7 cellular contexts compared by ENCODE assay signal in the genomic region with DNA sequence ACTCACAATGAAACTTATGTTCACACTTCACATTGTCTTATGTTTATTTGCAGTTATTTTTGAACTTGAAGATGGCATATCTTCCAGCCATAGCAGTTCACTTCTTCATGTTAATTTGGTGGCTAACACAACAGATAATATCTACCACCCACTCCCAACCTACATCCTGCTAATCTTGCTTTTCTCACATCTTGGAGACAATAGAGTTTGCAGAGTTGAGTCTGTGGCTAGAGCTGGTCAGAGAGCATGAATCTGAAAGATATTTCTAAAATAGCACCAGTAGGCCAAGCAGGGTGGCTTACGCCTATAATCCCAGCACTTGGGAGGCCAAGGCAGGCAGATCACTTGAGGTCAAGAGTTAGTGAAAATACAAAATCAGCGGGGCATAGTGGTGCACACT.
A peak's percentile ranks its signal among the peaks of the same experiment; 100 is the strongest.
DNase-seq lines count a peak whose midpoint lies in the region; ATAC-seq, FAIRE-seq and TF ChIP-seq lines count a peak whose summit lies in the region.
"Not testable (repeated sequence)": the region's sequence is repeated elsewhere in the genome, so short reads cannot be mapped to it uniquely, and the experiment has no call there.

No MANE protein-coding gene starts in this region.

- H3K27me3 Mint-ChIP-seq in activated CD4-positive, alpha-beta T cell treated with anti-CD3 and anti-CD28 coated beads, Interleukin-2, amount 10 ng/mL, durations not matched to agents 24 days and 14 days, result peaks cover 21% of the 10 kb centered on the region
- H3K27me3 Mint-ChIP-seq in activated T-helper 2 cell treated with anti-CD3 and anti-CD28 coated beads, Interferon-gamma antibody, Interleukin-2, Interleukin-4, amounts not matched to agents 10 μg/mL and 5 μg/mL and 100 μg/mL, durations not matched to agents 14 hours and 24 hours and 36 hours (ENCODE audit: low read depth), result peaks cover 27% of the 10 kb centered on the region

- intact Hi-C loops in activated CD4-positive, alpha-beta T cell treated with anti-CD3 and anti-CD28 coated beads, Interleukin-2, amount 10 ng/mL, durations not matched to agents 24 days and 14 days (cut with micrococcal nuclease), result loop anchor here (5.0 kb wide), 1 partner anchor 38 kb away; no protein-coding TSS in a partner anchor
- intact Hi-C loops in activated T-helper 2 cell treated with anti-CD3 and anti-CD28 coated beads, Interferon-gamma antibody, Interleukin-2, Interleukin-4, amounts not matched to agents 10 μg/mL and 5 μg/mL and 100 μg/mL, durations not matched to agents 14 hours and 24 hours and 36 hours (cut with micrococcal nuclease), result loop anchor here (5.0 to 10.0 kb wide), 2 partner anchors 38 to 455 kb away; no protein-coding TSS in a partner anchor
- intact Hi-C loops in left lung (cut with DNase I); sciatic nerve (cut with DNase I): not testable (repeated sequence)

- not testable (repeated sequence) for H3K36me3 Mint-ChIP-seq in activated CD4-positive, alpha-beta T cell treated with anti-CD3 and anti-CD28 coated beads, Interleukin-2, amount 10 ng/mL, durations not matched to agents 24 days and 14 days (ENCODE audit: low read depth); activated T-helper 2 cell treated with anti-CD3 and anti-CD28 coated beads, Interferon-gamma antibody, Interleukin-2, Interleukin-4, amounts not matched to agents 10 μg/mL and 5 μg/mL and 100 μg/mL, durations not matched to agents 14 hours and 24 hours and 36 hours (ENCODE audit: low read depth)

- not testable (repeated sequence) for H3K4me1 ChIP-seq in SK-N-SH (ENCODE audit: control insufficient read depth in 1 of 2, insufficient read depth in 2 of 2, low read depth in 1 of 2, low read length in 1 of 2); left lung

- H4K20me1 ChIP-seq in SK-N-SH (ENCODE audit: insufficient read depth), result not testable (repeated sequence)

- H3K9me3 Mint-ChIP-seq in activated CD4-positive, alpha-beta T cell treated with anti-CD3 and anti-CD28 coated beads, Interleukin-2, amount 10 ng/mL, durations not matched to agents 24 days and 14 days; activated T-helper 2 cell treated with anti-CD3 and anti-CD28 coated beads, Interferon-gamma antibody, Interleukin-2, Interleukin-4, amounts not matched to agents 10 μg/mL and 5 μg/mL and 100 μg/mL, durations not matched to agents 14 hours and 24 hours and 36 hours: not testable (repeated sequence)

- H3K79me2 ChIP-seq in SK-N-SH (ENCODE audit: insufficient read depth), result not testable (repeated sequence)

- peak overlapping the region; percentile 45; the same call in 1 of the 2 replicates for H2AFZ ChIP-seq in SK-N-SH (ENCODE audit: low read depth)

- peak overlapping the region; percentile 82 for H3K27ac Mint-ChIP-seq in activated CD4-positive, alpha-beta T cell treated with anti-CD3 and anti-CD28 coated beads, Interleukin-2, amount 10 ng/mL, durations not matched to agents 24 days and 14 days
- H3K27ac Mint-ChIP-seq in activated T-helper 2 cell treated with anti-CD3 and anti-CD28 coated beads, Interferon-gamma antibody, Interleukin-2, Interleukin-4, amounts not matched to agents 10 μg/mL and 5 μg/mL and 100 μg/mL, durations not matched to agents 14 hours and 24 hours and 36 hours, result peak overlapping the region; percentile 50

- not testable (repeated sequence) for TF ChIP-seq CTCF in SK-N-SH (IDR thresholded peaks at IDR 0.05); bronchial epithelial cell (IDR thresholded peaks at IDR 0.05; ENCODE audit: insufficient read depth, low read length, severe bottlenecking); left lung (IDR thresholded peaks at IDR 0.05)

- not testable (repeated sequence) for H3K36me3 ChIP-seq in SK-N-SH (replicated peaks in 1 of 2; ENCODE audit: control insufficient read depth in 1 of 2, insufficient read depth in 2 of 2, low read length in 1 of 2); bronchial epithelial cell (ENCODE audit: control insufficient read depth, insufficient read depth, low read length); left lung

- not testable (repeated sequence) for DNase-seq in SK-N-SH; bronchial epithelial cell (ENCODE audit: low read depth); left lung; sciatic nerve (ENCODE audit: low spot score)
- peak; percentile 76 for DNase-seq in activated CD4-positive, alpha-beta T cell treated with anti-CD3 and anti-CD28 coated beads, Interleukin-2, amount 10 ng/mL, durations not matched to agents 24 days and 14 days
- peak; percentile 27 for DNase-seq in activated T-helper 2 cell treated with anti-CD3 and anti-CD28 coated beads, Interferon-gamma antibody, Interleukin-2, Interleukin-4, amounts not matched to agents 10 μg/mL and 5 μg/mL and 100 μg/mL, durations not matched to agents 14 hours and 24 hours and 36 hours (ENCODE audit: low spot score)

- CTCF ChIA-PET in SK-N-SH (lab: Yijun Ruan, JAX), result interaction anchor here (1.4 kb wide), 1 partner anchor 123 kb away, joined by 3 read pairs; no protein-coding TSS in a partner anchor

- not testable (repeated sequence) for TF ChIP-seq EP300 in SK-N-SH (IDR thresholded peaks at IDR 0.05; ENCODE audit: borderline replicate concordance in 1 of 2, low read depth in 1 of 2, low read length in 1 of 2)

- H3K9me2 ChIP-seq in SK-N-SH, result not testable (repeated sequence)

- H3K27me3 ChIP-seq in SK-N-SH (ENCODE audit: insufficient read depth); bronchial epithelial cell (ENCODE audit: control insufficient read depth, insufficient read depth, low read length); left lung: not testable (repeated sequence)

- H3K4me3 ChIP-seq in SK-N-SH (ENCODE audit: low read depth in 2 of 2, low read length in 1 of 2); bronchial epithelial cell (ENCODE audit: low read depth, low read length); left lung: not testable (repeated sequence)

- H3F3A ChIP-seq in SK-N-SH (replicated peaks; ENCODE audit: insufficient read depth), result not testable (repeated sequence)

- 72% methylated on average over 2 of the region's 2 CpGs for WGBS in SK-N-SH (ENCODE audit: low lambda C conversion rate)

- not testable (repeated sequence) for H3K9me3 ChIP-seq in SK-N-SH, left lung

- H3K4me1 Mint-ChIP-seq in activated CD4-positive, alpha-beta T cell treated with anti-CD3 and anti-CD28 coated beads, Interleukin-2, amount 10 ng/mL, durations not matched to agents 24 days and 14 days, result peaks cover 19% of the 10 kb centered on the region
- H3K4me1 Mint-ChIP-seq in activated T-helper 2 cell treated with anti-CD3 and anti-CD28 coated beads, Interferon-gamma antibody, Interleukin-2, Interleukin-4, amounts not matched to agents 10 μg/mL and 5 μg/mL and 100 μg/mL, durations not matched to agents 14 hours and 24 hours and 36 hours (ENCODE audit: low read depth), result peaks cover 23% of the 10 kb centered on the region

- H3K4me3 Mint-ChIP-seq in activated CD4-positive, alpha-beta T cell treated with anti-CD3 and anti-CD28 coated beads, Interleukin-2, amount 10 ng/mL, durations not matched to agents 24 days and 14 days, result peak overlapping the region; percentile 73
- H3K4me3 Mint-ChIP-seq in activated T-helper 2 cell treated with anti-CD3 and anti-CD28 coated beads, Interferon-gamma antibody, Interleukin-2, Interleukin-4, amounts not matched to agents 10 μg/mL and 5 μg/mL and 100 μg/mL, durations not matched to agents 14 hours and 24 hours and 36 hours (ENCODE audit: low read depth), result peak overlapping the region; percentile 63

- not testable (repeated sequence) for TF ChIP-seq RAD21 in SK-N-SH (IDR thresholded peaks at IDR 0.05; ENCODE audit: low read length)

- H3K27ac ChIP-seq in SK-N-SH (ENCODE audit: low read depth in 2 of 2, low read length in 1 of 2); left lung: not testable (repeated sequence)

- peak; percentile 79 for FAIRE-seq in bronchial epithelial cell (lab: Jason Lieb, UNC)

- POLR2A ChIA-PET in SK-N-SH (lab: Yijun Ruan, JAX), result not testable (repeated sequence)

- ATAC-seq in HG03378 (IDR thresholded peaks at IDR 0.05; ENCODE audit: unreplicated experiment), result peak; percentile 65
- peak; percentile 19 for ATAC-seq in left lung
- ATAC-seq in sciatic nerve, result peak; percentile 13

- H3K4me2 ChIP-seq in SK-N-SH, result 0 out of 2 replicates have a peak overlapping the region, but pooled peaks have one; percentile 51

- H3K9ac ChIP-seq in SK-N-SH, result not testable (repeated sequence)

Comparison
In these comparisons a context has a peak if more than half of its experiments do, and no peak if none do; other contexts are left out.
1. ATAC-seq: peak in every context shown above with its lines; median percentile 65 in HG03378; 19 in left lung; 13 in sciatic nerve.